15 cellular contexts compared by ENCODE assay signal in the genomic region with DNA sequence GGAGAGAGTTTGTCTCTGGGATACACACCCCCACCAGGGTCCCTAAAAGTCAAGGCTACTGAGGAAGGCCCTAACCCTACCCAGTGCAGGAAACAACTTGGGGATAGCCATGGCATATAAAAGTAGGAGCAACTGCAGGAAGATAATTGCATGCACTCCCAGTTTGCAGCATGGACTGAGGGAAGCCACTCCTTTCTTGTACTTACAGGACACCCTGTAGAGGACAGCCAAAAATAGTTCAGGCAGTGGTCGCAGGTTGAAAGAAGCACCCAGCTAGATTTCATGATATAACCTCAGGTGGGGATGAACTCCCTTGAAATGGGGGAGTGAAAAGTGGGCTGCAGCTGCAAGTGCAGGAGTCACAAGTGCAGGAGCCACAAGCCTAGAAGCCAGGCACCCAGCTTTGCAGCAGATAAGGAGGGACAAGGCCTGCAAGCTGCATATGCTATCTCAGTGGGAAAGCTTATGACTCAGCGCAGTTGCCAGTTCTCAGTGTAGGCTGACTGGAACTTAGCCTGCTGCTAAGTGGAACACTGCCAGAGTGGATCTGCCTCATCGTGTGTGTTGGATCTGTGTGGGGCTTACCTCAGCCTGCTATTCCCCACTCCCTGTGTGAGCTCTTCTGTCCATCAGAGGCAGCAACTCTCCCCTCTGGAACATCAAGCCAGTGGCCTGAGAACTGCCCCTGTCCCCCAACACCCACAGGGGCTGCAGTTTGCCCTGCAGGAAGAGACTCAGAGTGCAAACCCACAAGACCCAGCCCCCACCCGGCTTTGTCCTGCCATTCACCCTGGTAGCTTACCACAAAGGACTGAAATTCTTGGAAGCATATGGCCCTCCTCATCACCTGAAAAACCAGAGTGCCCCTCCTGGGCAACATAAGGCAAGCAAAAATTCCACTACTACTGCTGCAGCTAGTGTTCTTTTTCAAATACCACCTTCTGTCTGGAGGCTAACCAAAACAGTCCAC. TPM values are rescaled to one million over a fixed set of nuclear protein-coding genes. Genes with fewer than 3 reads are reported as not detected.
DNase-seq lines count a peak whose midpoint lies in the region; ATAC-seq and TF ChIP-seq lines count a peak whose summit lies in the region.
"Had no signal": no experiment of that assay in that cellular context is flagged by ENCODE, and none has a peak within 500 bp of the region (broad histone marks: within the 10 kb centered on the region; RNA-seq: fewer than 3 reads in every experiment).

No MANE protein-coding gene starts in this region.

- no peak for TF ChIP-seq CTCF in tibial artery (IDR thresholded peaks at IDR 0.05)

- H3K9me3 ChIP-seq in tibial artery, result no peaks in the 10 kb centered on the region

- H3K27me3 ChIP-seq in tibial artery, result no peaks in the 10 kb centered on the region

- no peak overlapping the region for H3K27ac ChIP-seq in tibial artery

- H3K4me1 ChIP-seq in tibial artery, result no peaks in the 10 kb centered on the region

- DNase-seq in NCI-H446 treated with DMSO at 0.1 percent for 48 hours (lab: John Stamatoyannopoulos, UW) (peak; percentile 3), anterior cingulate cortex (lab: John Stamatoyannopoulos, UW) (peak in 45 of 58 donors; percentile 1 to 70 (median 36)), left cardiac atrium (peak; percentile 25), superior temporal gyrus (ENCODE audit: extremely low spot score) (peak; percentile 64), tibial artery (no peak), NCI-H1105 treated with DMSO at 0.1 percent for 48 hours (lab: John Stamatoyannopoulos, UW) (no peak), MV-4-11 (lab: John Stamatoyannopoulos, UW) (no peak)
- DNase-seq: activated CD8-positive, alpha-beta T cell treated with anti-CD3 and anti-CD28 coated beads for 36 hours; activated naive CD4-positive, alpha-beta T cell; CD4-positive, CD25-positive, alpha-beta regulatory T cell; GOT3; RPMI8226; stimulated activated naive CD8-positive, alpha-beta T cell treated with anti-CD3 and anti-CD28 coated beads, Interleukin-15, amount 100 ng/mL, for 72 hours had no signal

- H3K4me3 ChIP-seq in tibial artery, result no peak overlapping the region

- intact Hi-C loops in left cardiac atrium (cut with DNase I) (no loop called here), tibial artery (cut with DNase I; ENCODE audit: low total_unique reads) (no loop called here)

- peak in 1 of 2 donors; percentile 75 for ATAC-seq in left cardiac atrium
- ATAC-seq: activated CD8-positive, alpha-beta T cell treated with anti-CD3 and anti-CD28 coated beads for 36 hours; stimulated activated naive CD8-positive, alpha-beta T cell treated with anti-CD3 and anti-CD28 coated beads, Interleukin-15, amount 100 ng/mL, for 72 hours had no signal

- no peaks in the 10 kb centered on the region for H3K36me3 ChIP-seq in tibial artery

RNA-seq across cellular contexts. Expression of a gene that starts 42.7 kb away (rescaled TPM):
- total RNA-seq in left cardiac atrium, result not detected
- total RNA-seq: activated CD8-positive, alpha-beta T cell treated with anti-CD3 and anti-CD28 coated beads for 36 hours; CD4-positive, CD25-positive, alpha-beta regulatory T cell; fibroblast of villous mesenchyme; renal cortical epithelial cell had no signal

Comparison
In these comparisons a context has a peak if more than half of its experiments do, and no peak if none do; other contexts are left out.
1. DNase-seq: peak in NCI-H446 treated with DMSO at 0.1 percent for 48 hours (single experiment), anterior cingulate cortex (45 of 58), left cardiac atrium (single experiment) and superior temporal gyrus (single experiment); none in tibial artery (0 of 2), NCI-H1105 treated with DMSO at 0.1 percent for 48 hours (single experiment) and MV-4-11 (single experiment).